4 cellular contexts compared by ENCODE assay signal in genomic region chr4:185531654-185532053, GRCh38. TPM values are rescaled to one million over a fixed set of nuclear protein-coding genes. Genes with fewer than 3 reads are reported as not detected.
"Had no signal": no experiment of that assay in that cellular context is flagged by ENCODE, and none has a peak within 500 bp of the region (broad histone marks: within the 10 kb centered on the region; RNA-seq: fewer than 3 reads in every experiment).

No MANE protein-coding gene starts in this region.

RNA-seq across cellular contexts. Expression of gene PDLIM3, which starts 3.7 kb away (rescaled TPM):
- total RNA-seq: foreskin keratinocyte; naive thymus-derived CD8-positive, alpha-beta T cell had no signal
- polyA plus RNA-seq: immature natural killer cell; keratinocyte; naive thymus-derived CD8-positive, alpha-beta T cell had no signal
